Comparison of ENCODE assay signal across 18 cellular contexts in the genomic region with DNA sequence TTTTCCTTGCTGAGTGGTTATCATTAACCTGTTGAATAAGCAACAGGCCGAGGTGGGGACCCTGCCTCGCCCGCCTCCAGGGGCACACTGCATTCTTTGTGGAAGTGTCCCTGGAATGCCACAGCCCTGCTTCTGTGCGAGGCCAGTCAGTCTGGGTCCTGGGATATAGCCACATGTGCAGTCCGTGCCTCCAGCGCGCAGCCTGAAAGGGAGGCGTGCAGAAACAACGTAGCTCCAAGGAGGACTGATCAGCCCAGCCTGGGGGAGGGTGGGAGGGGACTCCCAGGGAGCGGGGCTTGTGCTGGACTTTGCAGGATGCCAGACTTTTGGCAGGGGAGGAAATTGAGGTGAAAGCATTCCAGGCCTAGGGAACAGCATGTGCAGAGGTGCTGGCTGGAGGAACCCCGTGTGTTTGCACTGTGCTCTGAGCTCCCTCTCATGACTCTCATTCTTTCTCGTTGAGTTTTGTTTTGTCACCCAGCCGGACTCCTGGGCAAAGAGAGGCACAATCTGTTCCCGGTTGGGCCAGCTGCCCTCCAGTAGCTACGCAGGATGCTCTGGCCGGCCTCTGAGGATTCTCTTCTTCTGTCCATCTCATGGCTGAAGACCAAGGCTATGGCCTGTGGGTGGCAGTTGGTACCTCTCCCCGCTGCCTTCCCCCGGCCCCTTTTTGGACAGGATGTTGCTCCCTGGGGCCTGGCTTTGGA. TPM values are rescaled to one million over a fixed set of nuclear protein-coding genes. Genes with fewer than 3 reads are reported as not detected.
A peak's percentile ranks its signal among the peaks of the same experiment; 100 is the strongest.
DNase-seq lines count a peak whose midpoint lies in the region; ATAC-seq, FAIRE-seq and TF ChIP-seq lines count a peak whose summit lies in the region.
"Had no signal": no experiment of that assay in that cellular context is flagged by ENCODE, and none has a peak within 500 bp of the region (broad histone marks: within the 10 kb centered on the region; RNA-seq: fewer than 3 reads in every experiment).

No MANE protein-coding gene starts in this region.

- POLR2A ChIA-PET in K562 (lab: Yijun Ruan, JAX): interaction anchor here (0.9 to 1.5 kb wide), 4 partner anchors 9 to 42 kb away, joined by 3 to 4 read pairs (median 4); no protein-coding TSS in a partner anchor

- no peak for TF ChIP-seq POLR2A in K562 (conservative IDR thresholded peaks at IDR 0.05)
- TF ChIP-seq POLR2A in testis (IDR thresholded peaks at IDR 0.05): no peak

- peaks cover 91% of the 10 kb centered on the region for H3K79me2 ChIP-seq in K562 (ENCODE audit: control insufficient read depth, insufficient read depth, low read length)

- H3K36me3 ChIP-seq in K562 (ENCODE audit: control insufficient read depth, insufficient read depth, low read length): peaks cover 5% of the 10 kb centered on the region; the same call in 1 of the 3 replicates
- no peaks in the 10 kb centered on the region for H3K36me3 ChIP-seq in lung (ENCODE audit: control insufficient read depth in 2 of 2, insufficient read depth in 2 of 2, low read length in 2 of 2)
- no peaks in the 10 kb centered on the region for H3K36me3 ChIP-seq in testis (ENCODE audit: low read depth, missing control alignments)
- H3K36me3 ChIP-seq: right lobe of liver had no signal

- peak overlapping the region in 1 of 2 experiments; percentile 57; a peak in 2 of 4 replicates for H3K9ac ChIP-seq in K562 (ENCODE audit: insufficient read depth in 1 of 2, low read depth in 2 of 2, low read length in 2 of 2)

- intact Hi-C loops in K562 (cut with micrococcal nuclease): no loop called here
- intact Hi-C loops in testis (cut with DNase I; ENCODE audit: low total_unique reads): no loop called here

- no peak for FAIRE-seq in K562 (lab: Jason Lieb, UNC)

- H4K20me1 ChIP-seq in K562 (replicated peaks; ENCODE audit: control insufficient read depth, insufficient read depth, low read length): peaks cover 9% of the 10 kb centered on the region; the same call in 1 of the 2 replicates

- H3K27me3 ChIP-seq in K562 (ENCODE audit: control insufficient read depth in 2 of 2, insufficient read depth in 2 of 2, low read length in 2 of 2) (no peaks in the 10 kb centered on the region), lung (ENCODE audit: control insufficient read depth, insufficient read depth) (no peaks in the 10 kb centered on the region), testis (no peaks in the 10 kb centered on the region)
- H3K27me3 ChIP-seq: right lobe of liver had no signal

- DNase-seq in EL (peak; percentile 19), K562 (ENCODE audit: extremely low read depth in 1 of 4, low spot score in 3 of 4) (no peak), lung (ENCODE audit: low spot score) (peak; percentile 56), testis (peak; percentile 70), SKM-1 (lab: John Stamatoyannopoulos, UW; ENCODE audit: unreplicated experiment) (no peak), kidney glomerular epithelial cell (lab: John Stamatoyannopoulos, UW) (no peak)
- DNase-seq: activated CD4-positive, CD25-positive, alpha-beta regulatory T cell treated with anti-CD3 and anti-CD28 coated beads, Interleukin-2, amount 50 U/mL, for 72 hours; AML-193; COR-L47; endodermal cell; H7; NCI-H526; occipital lobe; stimulated activated CD4-positive, alpha-beta T cell treated with anti-CD3 and anti-CD28 coated beads, Interleukin-1b, Interleukin-23, amount 100 ng/mL, for 48 hours; stimulated activated naive B cell treated with anti-CD40 and anti-IgM and Interleukin-4, amounts not matched to agents 10 μg/mL and 1 μg/mL and 100 μg/mL, for 72 hours; SW 1271 had no signal

- TF ChIP-seq RAD21 in K562 (CRISPR knock-in tag; conservative IDR thresholded peaks at IDR 0.05 in 1 of 2, IDR thresholded peaks at IDR 0.05 in 1 of 2): no peak

- TF ChIP-seq CTCF in K562 (IDR thresholded peaks at IDR 0.05 in 2 of 3, conservative IDR thresholded peaks at IDR 0.05 in 1 of 3; ENCODE audit: insufficient read depth in 2 of 3, low read depth in 1 of 3, low read length in 3 of 3): no peak
- no peak for TF ChIP-seq CTCF in lung (IDR thresholded peaks at IDR 0.05; ENCODE audit: control extremely low read depth, extremely low read depth)
- TF ChIP-seq CTCF in testis (IDR thresholded peaks at IDR 0.05): no peak

- ATAC-seq in K562 (peak; percentile 13), lung (ENCODE audit: insufficient read depth, low FRiP score) (peak; percentile 77), HG03175 (IDR thresholded peaks at IDR 0.05; ENCODE audit: unreplicated experiment) (no peak)
- ATAC-seq: stimulated activated naive B cell treated with anti-CD40 and anti-IgM and Interleukin-4, amounts not matched to agents 10 μg/mL and 1 μg/mL and 100 μg/mL, for 72 hours had no signal

- 76% methylated on average over 18 of the region's 18 CpGs for WGBS in K562 (ENCODE audit: insufficient coverage, low coverage, missing lambda C conversion rate)
- 70 to 84% methylated on average over 18 of the region's 18 CpGs for WGBS in lung, 2 donors
- WGBS in testis, 2 donors: 44 to 58% methylated on average over 7 to 18 of the region's 18 CpGs

- no peaks in the 10 kb centered on the region for H3K9me1 ChIP-seq in K562 (ENCODE audit: control insufficient read depth, insufficient read depth, low read length)

- in situ Hi-C loops in K562 (cut with MboI): no loop called here

- no peak overlapping the region for H2AFZ ChIP-seq in K562 (ENCODE audit: low read depth, low read length)

- H3K27ac ChIP-seq in K562 (ENCODE audit: extremely low read depth, low read depth, low read length): no peak overlapping the region
- H3K27ac ChIP-seq in lung (ENCODE audit: low read depth in 1 of 2, low read length in 1 of 2): peak overlapping the region in 1 of 2 donors; percentile 71
- H3K27ac ChIP-seq in testis: peak overlapping the region; percentile 44 to 78
- H3K27ac ChIP-seq: right lobe of liver had no signal

- no peaks in the 10 kb centered on the region for H3K9me3 ChIP-seq in K562 (replicated peaks; ENCODE audit: control insufficient read depth, insufficient read depth, low read depth, low read length)
- no peaks in the 10 kb centered on the region for H3K9me3 ChIP-seq in lung (ENCODE audit: control insufficient read depth in 2 of 2, insufficient read depth in 1 of 2, low read length in 1 of 2)
- no peaks in the 10 kb centered on the region for H3K9me3 ChIP-seq in testis
- H3K9me3 ChIP-seq: right lobe of liver had no signal

- CTCF ChIA-PET in K562 (lab: Yijun Ruan, JAX; ENCODE audit: low intra/inter-chr PET ratio): no interaction called here

- TF ChIP-seq EP300 in K562 (IDR thresholded peaks at IDR 0.05; ENCODE audit: low read length): no peak

- peaks cover 54 to 72% of the 10 kb centered on the region in 2 experiments; a peak in 4 of 5 replicates for H3K4me1 ChIP-seq in K562 (replicated peaks in 1 of 2; ENCODE audit: control insufficient read depth in 2 of 2, insufficient read depth in 2 of 2, low read length in 2 of 2)
- peaks cover 0 to 24% of the 10 kb centered on the region in 2 donors for H3K4me1 ChIP-seq in lung (ENCODE audit: control insufficient read depth in 2 of 2, insufficient read depth in 2 of 2, low read length in 2 of 2)
- peaks cover 26% of the 10 kb centered on the region for H3K4me1 ChIP-seq in testis

- no TSS peak for BruUV-seq in K562 (replicated peaks; lab: Mats Ljungman, UMichigan)

- H3K4me2 ChIP-seq in K562 (ENCODE audit: insufficient read depth, low read length): no peak overlapping the region

- H3K4me3 ChIP-seq in K562: no peak overlapping the region
- H3K4me3 ChIP-seq in lung: no peak overlapping the region
- H3K4me3 ChIP-seq in testis: no peak overlapping the region
- H3K4me3 ChIP-seq: right lobe of liver had no signal

TF ChIP-seq in K562, 482 proteins besides CTCF, POLR2A, EP300 and RAD21 (continues in another document):
- TF ChIP-seq RFX7 (CRISPR knock-in tag; IDR thresholded peaks at IDR 0.05) (no peak), HNRNPLL (IDR thresholded peaks at IDR 0.05; ENCODE audit: low read depth, low read length, poor library complexity, severe bottlenecking) (no peak), ZNF778 (CRISPR knock-in tag; IDR thresholded peaks at IDR 0.05) (no peak), TOE1 (IDR thresholded peaks at IDR 0.05; ENCODE audit: borderline replicate concordance) (no peak), TOE1 (CRISPR knock-in tag; IDR thresholded peaks at IDR 0.05; ENCODE audit: borderline replicate concordance, low read depth) (no peak), TCF3 (CRISPR knock-in tag; IDR thresholded peaks at IDR 0.05) (no peak), ELF1 (tag; IDR thresholded peaks at IDR 0.05) (no peak), CREM (IDR thresholded peaks at IDR 0.05; ENCODE audit: low read depth) (no peak), KDM4B (IDR thresholded peaks at IDR 0.05; ENCODE audit: borderline replicate concordance in 2 of 2, low read depth in 1 of 2) (no peak), ZC3H11A (IDR thresholded peaks at IDR 0.05; ENCODE audit: low read depth, low read length) (no peak)

RNA-seq across cellular contexts. Expression of a gene that starts 39.7 kb away (rescaled TPM):
- total RNA-seq in K562 (2011; cell fraction: chromatin; rRNA removed; ENCODE audit: low replicate concordance): 25.1 and 67.2 TPM in 2 replicates
- total RNA-seq in K562 (2011; cell fraction: nucleolus; rRNA removed): 37.1 and 44.9 TPM in 2 replicates
- 28.7 and 29.2 TPM in 2 replicates for total RNA-seq in K562 (2011; cell fraction: nucleoplasm; rRNA removed)
- total RNA-seq in K562 (2014; rRNA removed) (56.2 and 62.9 TPM in 2 replicates), K562 (2014; rRNA removed; fragmentation: Illumina TruSeq; extraction: Trizol) (9.5 and 10.9 TPM in 2 replicates), K562 (2015; rRNA removed; fragmentation: Illumina TruSeq; extraction: Trizol) (20.2 and 25.0 TPM in 2 replicates), K562 (2021) (61.5 and 65.5 TPM in 2 replicates), lung (100 to 1,000 TPM; 122 to 143 TPM), testis (100 to 1,000 TPM; 215 to 263 TPM)
- polyA plus RNA-seq in K562 (2011; rRNA removed) (23.9 and 48.2 TPM in 2 replicates), K562 (2014; fragmentation: Illumina TruSeq; extraction: Trizol) (36.5 and 74.6 TPM in 2 replicates), K562 (2014; fragmentation: Nextera tagmentation; extraction: Ambion mirVana) (1 to 10 TPM; 2.7 to 3.1 TPM), K562 (2014; rRNA removed) (41.0 and 44.2 TPM in 2 replicates), lung (100 to 1,000 TPM; 129 to 147 TPM), testis (ENCODE audit: insufficient read depth, low read depth, low replicate concordance) (99.5 TPM)
- polyA plus RNA-seq in K562 (2011; cell fraction: cytosol; rRNA removed): 44.1 and 78.0 TPM in 2 replicates
- polyA plus RNA-seq in K562 (2011; cell fraction: nucleus; rRNA removed): 49.6 and 80.3 TPM in 2 replicates
- 67.3 and 117 TPM in 2 replicates for polyA plus RNA-seq in K562 (2012)
- 11.6 and 13.9 TPM in 2 replicates for polyA minus RNA-seq in K562 (2011; rRNA and poly(A)+ RNA removed)
- polyA minus RNA-seq in K562 (2011; cell fraction: cytosol; rRNA and poly(A)+ RNA removed): 32.4 and 46.1 TPM in 2 replicates
- polyA minus RNA-seq in K562 (2011; cell fraction: nucleus; rRNA and poly(A)+ RNA removed): 19.9 and 22.5 TPM in 2 replicates

Comparison
In these comparisons a context has a peak if more than half of its experiments do, and no peak if none do; other contexts are left out.
1. DNase-seq: peak in EL (single experiment), lung (single experiment) and testis (single experiment); none in K562 (0 of 4), SKM-1 (single experiment) and kidney glomerular epithelial cell (single experiment).